ENCODE assay signal across 16 cellular contexts in the genomic region with DNA sequence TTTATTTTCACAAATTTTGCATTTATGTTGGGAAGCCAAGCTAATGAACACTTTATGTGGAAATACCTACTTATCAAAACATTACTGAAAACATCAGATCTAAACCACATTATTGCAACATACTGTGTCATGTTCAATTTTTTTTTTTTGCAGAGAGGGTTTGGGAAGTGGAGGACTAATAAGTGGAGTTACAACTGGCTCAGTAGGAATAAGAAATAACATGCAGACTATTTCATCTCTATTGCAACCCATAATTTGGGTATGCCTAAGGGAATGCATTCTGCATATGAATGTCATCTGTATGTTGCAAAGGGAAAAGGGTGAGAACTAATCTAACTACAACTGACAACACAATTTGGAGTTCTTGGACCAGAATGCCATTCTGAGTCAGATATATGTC. TPM values are rescaled to one million over a fixed set of nuclear protein-coding genes. Genes with fewer than 3 reads are reported as not detected.
A peak's percentile ranks its signal among the peaks of the same experiment; 100 is the strongest.
DNase-seq lines count a peak whose midpoint lies in the region; ATAC-seq and TF ChIP-seq lines count a peak whose summit lies in the region.
"Had no signal": no experiment of that assay in that cellular context is flagged by ENCODE, and none has a peak within 500 bp of the region (broad histone marks: within the 10 kb centered on the region; RNA-seq: fewer than 3 reads in every experiment).

No MANE protein-coding gene starts in this region.

- H3K27me3 ChIP-seq in MG63, result no peaks in the 10 kb centered on the region
- no peaks in the 10 kb centered on the region for H3K27me3 ChIP-seq in left ventricle myocardium inferior (ENCODE audit: low read depth)
- H3K27me3 ChIP-seq: hepatocyte had no signal

- H3K4me3 ChIP-seq in MG63 (no peak overlapping the region), left ventricle myocardium inferior (no peak overlapping the region)
- H3K4me3 ChIP-seq: hepatocyte had no signal

- no peak for ATAC-seq in HG03432 (IDR thresholded peaks at IDR 0.05; ENCODE audit: unreplicated experiment)
- ATAC-seq: left colon had no signal

- peak; percentile 64 for DNase-seq in GM04503 (ENCODE audit: low read depth)
- DNase-seq in NOMO-1 treated with dmso at 0.1 percent for 144 hours (lab: John Stamatoyannopoulos, UW; ENCODE audit: unreplicated experiment), result peak; percentile 20
- peak; percentile 63 for DNase-seq in dedifferentiated amniotic fluid mesenchymal stem cell (ENCODE audit: extremely low spot score)
- DNase-seq in renal cortical epithelial cell (ENCODE audit: low read depth), result peak; percentile 88
- DNase-seq in MG63, result no peak
- no peak for DNase-seq in left ventricle myocardium inferior
- no peak for DNase-seq in DMS114 treated with DMSO at 0.1 percent for 48 hours (lab: John Stamatoyannopoulos, UW; ENCODE audit: unreplicated experiment)
- DNase-seq: activated CD4-positive, alpha-beta T cell treated with anti-CD3 and anti-CD28 coated beads, Interleukin-2, amount 10 ng/mL, durations not matched to agents 7 days and 5 days; CD4-positive, alpha-beta memory T cell; left colon; NCI-H2107; NCI-H82; Right ventricle myocardium superior had no signal

- no peaks in the 10 kb centered on the region for H3K9me3 ChIP-seq in MG63
- H3K9me3 ChIP-seq in left ventricle myocardium inferior (replicated peaks), result no peaks in the 10 kb centered on the region

- H3K36me3 ChIP-seq in MG63 (peaks cover 36% of the 10 kb centered on the region), left ventricle myocardium inferior (peaks cover 73% of the 10 kb centered on the region)

- H3K27ac ChIP-seq in left ventricle myocardium inferior (replicated peaks), result no peak overlapping the region
- H3K27ac ChIP-seq: hepatocyte, parathyroid adenoma had no signal

- no peak for TF ChIP-seq CTCF in left ventricle myocardium inferior (IDR thresholded peaks at IDR 0.05; ENCODE audit: borderline replicate concordance)

- intact Hi-C loops in left ventricle myocardium inferior (cut with micrococcal nuclease), result no loop called here

- H3K4me1 ChIP-seq in left ventricle myocardium inferior, result no peaks in the 10 kb centered on the region
- H3K4me1 ChIP-seq: parathyroid adenoma had no signal

RNA-seq across cellular contexts. Expression of a gene that starts 41.8 kb away (rescaled TPM):
- total RNA-seq in renal cortical epithelial cell, result 39.6 and 95.3 TPM in 2 replicates
- total RNA-seq in MG63 (2014; rRNA removed; shearing (Covaris generic); ENCODE audit: low replicate concordance), result 28.9 and 41.8 TPM in 2 replicates
- 33.4 TPM for total RNA-seq in left ventricle myocardium inferior

Comparison
In these comparisons a context has a peak if more than half of its experiments do, and no peak if none do; other contexts are left out.
1. DNase-seq: peak in GM04503 (single experiment), NOMO-1 treated with dmso at 0.1 percent for 144 hours (single experiment), dedifferentiated amniotic fluid mesenchymal stem cell (single experiment) and renal cortical epithelial cell (single experiment); none in MG63 (single experiment), left ventricle myocardium inferior (single experiment) and DMS114 treated with DMSO at 0.1 percent for 48 hours (single experiment).